1 cellular context compared by ENCODE assay signal in the genomic region with DNA sequence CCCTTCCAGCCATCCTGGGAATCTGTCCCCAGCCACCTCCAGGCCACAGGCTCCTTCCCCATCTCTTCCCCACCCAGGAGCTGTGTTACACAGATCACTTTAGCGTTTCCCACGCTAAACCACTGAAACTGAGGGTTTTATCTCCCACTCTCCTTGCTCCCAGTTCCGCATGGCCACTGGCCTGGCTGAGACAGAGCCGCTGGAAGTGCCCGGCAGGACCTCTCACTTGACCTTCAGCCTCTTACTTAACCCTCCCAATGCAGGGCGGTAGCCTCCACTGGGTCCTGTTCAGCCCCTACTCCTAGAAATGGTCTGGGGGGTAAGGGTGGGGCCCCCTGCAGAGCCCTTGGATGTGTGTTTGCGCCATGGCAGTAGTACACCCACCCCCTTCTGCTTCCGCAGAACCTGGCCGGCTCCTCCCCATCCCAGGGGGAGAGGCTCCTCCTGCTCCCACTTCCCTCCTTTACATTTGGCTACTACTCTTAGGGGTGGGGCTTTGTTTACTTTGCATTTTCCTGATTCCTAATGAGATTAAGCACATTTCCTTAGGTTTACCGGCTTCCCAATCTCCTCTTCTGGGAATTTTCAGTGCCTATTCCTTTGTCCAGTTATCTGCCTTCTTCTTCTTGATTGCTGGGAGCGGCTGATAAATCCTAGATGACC.
TF ChIP-seq lines count a peak whose summit lies in the region.

No MANE protein-coding gene starts in this region.

TF ChIP-seq in HepG2, 621 proteins besides CTCF, POLR2A, EP300 and RAD21:
- TF ChIP-seq ZNF652 (CRISPR knock-in tag; IDR thresholded peaks at IDR 0.05; ENCODE audit: borderline replicate concordance, low read depth): peak; percentile 27; the same call in 1 of the 2 replicates
- 0 out of 2 replicates have a peak, but pooled peaks have one; percentile 3 for TF ChIP-seq ZNF891 (CRISPR knock-in tag; IDR thresholded peaks at IDR 0.05)
- 0 out of 2 replicates have a peak, but pooled peaks have one; percentile 1 for TF ChIP-seq ZFX (CRISPR knock-in tag; IDR thresholded peaks at IDR 0.05; ENCODE audit: low read depth)
- TF ChIP-seq, protein P1, sequence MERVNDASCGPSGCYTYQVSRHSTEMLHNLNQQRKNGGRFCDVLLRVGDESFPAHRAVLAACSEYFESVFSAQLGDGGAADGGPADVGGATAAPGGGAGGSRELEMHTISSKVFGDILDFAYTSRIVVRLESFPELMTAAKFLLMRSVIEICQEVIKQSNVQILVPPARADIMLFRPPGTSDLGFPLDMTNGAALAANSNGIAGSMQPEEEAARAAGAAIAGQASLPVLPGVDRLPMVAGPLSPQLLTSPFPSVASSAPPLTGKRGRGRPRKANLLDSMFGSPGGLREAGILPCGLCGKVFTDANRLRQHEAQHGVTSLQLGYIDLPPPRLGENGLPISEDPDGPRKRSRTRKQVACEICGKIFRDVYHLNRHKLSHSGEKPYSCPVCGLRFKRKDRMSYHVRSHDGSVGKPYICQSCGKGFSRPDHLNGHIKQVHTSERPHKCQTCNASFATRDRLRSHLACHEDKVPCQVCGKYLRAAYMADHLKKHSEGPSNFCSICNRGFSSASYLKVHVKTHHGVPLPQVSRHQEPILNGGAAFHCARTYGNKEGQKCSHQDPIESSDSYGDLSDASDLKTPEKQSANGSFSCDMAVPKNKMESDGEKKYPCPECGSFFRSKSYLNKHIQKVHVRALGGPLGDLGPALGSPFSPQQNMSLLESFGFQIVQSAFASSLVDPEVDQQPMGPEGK (CRISPR knock-in tag; IDR thresholded peaks at IDR 0.05): 0 out of 2 replicates have a peak, but pooled peaks have one; percentile 24
- TF ChIP-seq NAIF1 (CRISPR knock-in tag; IDR thresholded peaks at IDR 0.05; ENCODE audit: borderline replicate concordance): 0 out of 2 replicates have a peak, but pooled peaks have one; percentile 55
- TF ChIP-seq, protein P2, sequence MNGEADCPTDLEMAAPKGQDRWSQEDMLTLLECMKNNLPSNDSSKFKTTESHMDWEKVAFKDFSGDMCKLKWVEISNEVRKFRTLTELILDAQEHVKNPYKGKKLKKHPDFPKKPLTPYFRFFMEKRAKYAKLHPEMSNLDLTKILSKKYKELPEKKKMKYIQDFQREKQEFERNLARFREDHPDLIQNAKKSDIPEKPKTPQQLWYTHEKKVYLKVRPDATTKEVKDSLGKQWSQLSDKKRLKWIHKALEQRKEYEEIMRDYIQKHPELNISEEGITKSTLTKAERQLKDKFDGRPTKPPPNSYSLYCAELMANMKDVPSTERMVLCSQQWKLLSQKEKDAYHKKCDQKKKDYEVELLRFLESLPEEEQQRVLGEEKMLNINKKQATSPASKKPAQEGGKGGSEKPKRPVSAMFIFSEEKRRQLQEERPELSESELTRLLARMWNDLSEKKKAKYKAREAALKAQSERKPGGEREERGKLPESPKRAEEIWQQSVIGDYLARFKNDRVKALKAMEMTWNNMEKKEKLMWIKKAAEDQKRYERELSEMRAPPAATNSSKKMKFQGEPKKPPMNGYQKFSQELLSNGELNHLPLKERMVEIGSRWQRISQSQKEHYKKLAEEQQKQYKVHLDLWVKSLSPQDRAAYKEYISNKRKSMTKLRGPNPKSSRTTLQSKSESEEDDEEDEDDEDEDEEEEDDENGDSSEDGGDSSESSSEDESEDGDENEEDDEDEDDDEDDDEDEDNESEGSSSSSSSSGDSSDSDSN (CRISPR knock-in tag; IDR thresholded peaks at IDR 0.05): peak; percentile 30; the same call in 1 of the 2 replicates
